ENCODE assay signal across 14 cellular contexts in genomic region chr1:230200276-230200675, GRCh38.
A peak's percentile ranks its signal among the peaks of the same experiment; 100 is the strongest.
DNase-seq lines count a peak whose midpoint lies in the region; ATAC-seq and TF ChIP-seq lines count a peak whose summit lies in the region.
"Had no signal": no experiment of that assay in that cellular context is flagged by ENCODE, and none has a peak within 500 bp of the region (broad histone marks: within the 10 kb centered on the region; RNA-seq: fewer than 3 reads in every experiment).

No MANE protein-coding gene starts in this region.

- TF ChIP-seq CTCF in H9 (conservative IDR thresholded peaks at IDR 0.05) (no peak), esophagus muscularis mucosa (IDR thresholded peaks at IDR 0.05) (no peak), sigmoid colon (IDR thresholded peaks at IDR 0.05) (no peak)

- H3K23ac ChIP-seq in H9 (ENCODE audit: insufficient read length, low read depth, low read length): no peak overlapping the region

- TF ChIP-seq POLR2A in esophagus muscularis mucosa (IDR thresholded peaks at IDR 0.05; ENCODE audit: low read depth) (no peak), sigmoid colon (IDR thresholded peaks at IDR 0.05) (no peak), GM18505 (IDR thresholded peaks at IDR 0.05; ENCODE audit: borderline replicate concordance, extremely low read depth, insufficient read depth, insufficient read length) (no peak)

- no peak overlapping the region for H3K9ac ChIP-seq in H9 (ENCODE audit: extremely low read depth, insufficient read length, low read length)
- H3K9ac ChIP-seq: KMS-11 had no signal

- H3K4me2 ChIP-seq in H9 (ENCODE audit: insufficient read depth, insufficient read length, low read length): no peak overlapping the region
- H3K4me2 ChIP-seq: KMS-11 had no signal

- no peaks in the 10 kb centered on the region for H3K79me1 ChIP-seq in H9 (ENCODE audit: insufficient read depth, low read depth, low read length, poor library complexity, severe bottlenecking)

- H3K23me2 ChIP-seq in H9 (ENCODE audit: insufficient read length, low read depth, low read length, poor library complexity, severe bottlenecking): no peaks in the 10 kb centered on the region

- DNase-seq in H9: no peak
- DNase-seq in esophagus muscularis mucosa (ENCODE audit: extremely low spot score): peak; percentile 83
- DNase-seq in stimulated activated naive B cell treated with anti-CD40 and anti-IgM and Interleukin-4, amounts not matched to agents 10 μg/mL and 1 μg/mL and 100 μg/mL, for 72 hours: no peak
- DNase-seq in sigmoid colon: no peak
- DNase-seq: ACHN; CD8-positive, alpha-beta T cell; DMS 273 treated with DMSO at 0.1 percent for 48 hours; DMS53 had no signal

- no peaks in the 10 kb centered on the region for H3K27me3 Mint-ChIP-seq in H9 (ENCODE audit: low read depth)
- H3K27me3 Mint-ChIP-seq in stimulated activated naive B cell treated with anti-CD40 and anti-IgM and Interleukin-4, amounts not matched to agents 10 μg/mL and 1 μg/mL and 100 μg/mL, for 72 hours: no peaks in the 10 kb centered on the region

- H3K36me3 Mint-ChIP-seq in H9 (ENCODE audit: insufficient read depth in 1 of 3, low read depth in 3 of 3): peaks cover 4 to 17% (median 9%) of the 10 kb centered on the region in 3 experiments; a peak in 6 of 7 replicates
- H3K36me3 Mint-ChIP-seq in stimulated activated naive B cell treated with anti-CD40 and anti-IgM and Interleukin-4, amounts not matched to agents 10 μg/mL and 1 μg/mL and 100 μg/mL, for 72 hours: peaks cover 34 to 51% of the 10 kb centered on the region in 2 donors

- H4K91ac ChIP-seq in H9 (ENCODE audit: insufficient read length, low read depth, low read length): no peak overlapping the region

- no peak overlapping the region for H2BK15ac ChIP-seq in H9 (ENCODE audit: low read depth, low read length)

- H3K36me3 ChIP-seq in esophagus muscularis mucosa: peaks cover 6 to 48% (median 22%) of the 10 kb centered on the region in 4 donors
- peaks cover 0 to 24% (median 0%) of the 10 kb centered on the region in 4 donors for H3K36me3 ChIP-seq in sigmoid colon

- no peak overlapping the region for H3K18ac ChIP-seq in H9 (ENCODE audit: insufficient read length, low read depth, low read length)

- H3K27ac Mint-ChIP-seq in H9: peak overlapping the region in 1 of 3 experiments; percentile 2; a peak in 1 of 7 replicates
- H3K27ac Mint-ChIP-seq in stimulated activated naive B cell treated with anti-CD40 and anti-IgM and Interleukin-4, amounts not matched to agents 10 μg/mL and 1 μg/mL and 100 μg/mL, for 72 hours: peak overlapping the region; percentile 31
- H3K27ac Mint-ChIP-seq: CD8-positive, alpha-beta T cell had no signal

- H3K27me3 ChIP-seq in H9 (ENCODE audit: insufficient read depth, low read length) (no peaks in the 10 kb centered on the region), esophagus muscularis mucosa (no peaks in the 10 kb centered on the region), sigmoid colon (no peaks in the 10 kb centered on the region)

- no peak overlapping the region for H3K4ac ChIP-seq in H9 (ENCODE audit: low read depth, low read length)

- ATAC-seq in stimulated activated naive B cell treated with anti-CD40 and anti-IgM and Interleukin-4, amounts not matched to agents 10 μg/mL and 1 μg/mL and 100 μg/mL, for 72 hours (replicated peaks): no peak
- ATAC-seq in GM18505 (IDR thresholded peaks at IDR 0.05; ENCODE audit: unreplicated experiment) (no peak), HG02981 (IDR thresholded peaks at IDR 0.05; ENCODE audit: unreplicated experiment) (no peak)
- ATAC-seq: CD8-positive, alpha-beta T cell had no signal

- no peak overlapping the region for H3K27ac ChIP-seq in H9 (ENCODE audit: insufficient read length, low read depth, low read length)
- H3K27ac ChIP-seq in esophagus muscularis mucosa (replicated peaks in 1 of 4): no peak overlapping the region
- H3K27ac ChIP-seq in sigmoid colon: no peak overlapping the region
- H3K27ac ChIP-seq: HL-60, KMS-11 had no signal

- peaks cover 23 to 24% of the 10 kb centered on the region in 2 experiments for H3K4me1 Mint-ChIP-seq in H9
- peaks cover 12 to 15% of the 10 kb centered on the region in 2 donors for H3K4me1 Mint-ChIP-seq in stimulated activated naive B cell treated with anti-CD40 and anti-IgM and Interleukin-4, amounts not matched to agents 10 μg/mL and 1 μg/mL and 100 μg/mL, for 72 hours

- H3K9me3 ChIP-seq in H9 (ENCODE audit: control insufficient read depth, low read depth, low read length): no peaks in the 10 kb centered on the region
- no peaks in the 10 kb centered on the region for H3K9me3 ChIP-seq in esophagus muscularis mucosa
- H3K9me3 ChIP-seq in sigmoid colon: no peaks in the 10 kb centered on the region
- H3K9me3 ChIP-seq: HAP-1 had no signal

- no peaks in the 10 kb centered on the region for H4K20me1 ChIP-seq in H9 (ENCODE audit: control insufficient read depth, insufficient read depth, insufficient read length)

- H2AFZ ChIP-seq in H9 (ENCODE audit: low read length): no peak overlapping the region

- no peak overlapping the region for H2BK20ac ChIP-seq in H9 (ENCODE audit: low read depth, low read length, poor library complexity, severe bottlenecking)

- H4K5ac ChIP-seq in H9 (ENCODE audit: insufficient read length, low read depth, low read length): no peak overlapping the region

- no peaks in the 10 kb centered on the region for H3K9me3 Mint-ChIP-seq in H9
- no peaks in the 10 kb centered on the region for H3K9me3 Mint-ChIP-seq in stimulated activated naive B cell treated with anti-CD40 and anti-IgM and Interleukin-4, amounts not matched to agents 10 μg/mL and 1 μg/mL and 100 μg/mL, for 72 hours
- H3K9me3 Mint-ChIP-seq: CD14-positive monocyte; CD8-positive, alpha-beta T cell had no signal

- no peak overlapping the region for H2AK5ac ChIP-seq in H9 (ENCODE audit: insufficient read length, low read length)

- WGBS in H9 (ENCODE audit: extremely low coverage, insufficient read length, low lambda C conversion rate): no CpG with 5 or more reads among the region's 9 CpGs
- 97% methylated on average over 8 of the region's 9 CpGs for WGBS in esophagus muscularis mucosa
- WGBS in sigmoid colon, 2 donors: 98% methylated on average over 9 of the region's 9 CpGs

- no peak overlapping the region for H2BK5ac ChIP-seq in H9 (ENCODE audit: insufficient read length, low read length)

- no peak overlapping the region for H2BK12ac ChIP-seq in H9 (ENCODE audit: insufficient read length, low read depth, low read length)

- intact Hi-C loops in esophagus muscularis mucosa (cut with DNase I) (no loop called here), sigmoid colon (cut with DNase I) (no loop called here)

- peak overlapping the region; percentile 27; the same call in 1 of the 2 replicates for H3K14ac ChIP-seq in H9 (ENCODE audit: insufficient read depth, low read length)

- H3K79me2 ChIP-seq in H9 (ENCODE audit: insufficient read depth, low read length): no peaks in the 10 kb centered on the region

- no peak overlapping the region for H2BK120ac ChIP-seq in H9 (ENCODE audit: low read depth, low read length, poor library complexity, severe bottlenecking)

- H3K4me3 ChIP-seq in esophagus muscularis mucosa (no peak overlapping the region), sigmoid colon (no peak overlapping the region)
- H3K4me3 ChIP-seq: HAP-1 had no signal

- no peak overlapping the region for H4K8ac ChIP-seq in H9 (replicated peaks; ENCODE audit: insufficient read length, low read depth, low read length)

- TF ChIP-seq EP300 in esophagus muscularis mucosa (IDR thresholded peaks at IDR 0.05) (no peak), sigmoid colon (IDR thresholded peaks at IDR 0.05) (no peak)

- H3K4me1 ChIP-seq in H9 (ENCODE audit: insufficient read depth, low read length): no peaks in the 10 kb centered on the region; the same call in 1 of the 2 replicates
- peaks cover 0 to 7% (median 7%) of the 10 kb centered on the region in 4 donors for H3K4me1 ChIP-seq in esophagus muscularis mucosa
- peaks cover 0 to under 1% (median 0%) of the 10 kb centered on the region in 4 donors for H3K4me1 ChIP-seq in sigmoid colon
- H3K4me1 ChIP-seq: HAP-1 had no signal

- H3T11ph ChIP-seq in H9 (ENCODE audit: low read length): no peak overlapping the region

- no peak overlapping the region for H3K56ac ChIP-seq in H9 (ENCODE audit: insufficient read length, low read depth, low read length)

- H3K4me3 Mint-ChIP-seq in H9: no peak overlapping the region
- H3K4me3 Mint-ChIP-seq in stimulated activated naive B cell treated with anti-CD40 and anti-IgM and Interleukin-4, amounts not matched to agents 10 μg/mL and 1 μg/mL and 100 μg/mL, for 72 hours: no peak overlapping the region
- H3K4me3 Mint-ChIP-seq: CD14-positive monocyte; CD8-positive, alpha-beta T cell had no signal
